In the genomic region with DNA sequence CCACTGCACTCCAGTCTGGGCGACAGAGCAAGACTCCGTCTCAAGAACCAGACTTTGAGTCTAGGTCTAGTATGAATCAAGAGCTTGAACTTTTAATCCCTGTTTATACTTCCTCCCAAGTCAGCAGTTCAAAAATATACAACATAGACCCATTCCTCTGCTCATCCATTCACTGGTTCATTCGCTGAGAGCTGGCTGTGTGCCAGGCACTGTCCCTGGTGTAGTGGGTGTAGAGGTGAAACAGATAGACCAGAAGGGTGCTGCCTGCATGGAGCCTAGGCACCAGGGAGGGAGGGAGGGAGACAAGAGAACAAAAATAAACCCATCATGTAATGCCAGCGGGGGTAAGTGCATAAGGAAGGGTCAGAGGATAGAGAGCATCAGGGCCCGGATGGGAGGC, we compare ENCODE assay signal across 7 cellular contexts.
"Had no signal": no experiment of that assay in that cellular context is flagged by ENCODE, and none has a peak within 500 bp of the region (broad histone marks: within the 10 kb centered on the region; RNA-seq: fewer than 3 reads in every experiment).

No MANE protein-coding gene starts in this region.

- H3K4me3 Mint-ChIP-seq: HFFc6 had no signal

- H3K27ac Mint-ChIP-seq: HFFc6 had no signal

- H3K4me3 ChIP-seq: GM23248, HAP-1 had no signal

- H3K9ac ChIP-seq: GM23248 had no signal

- DNase-seq: GM23248, GOT3, H7, HFFc6, IMR-90 had no signal

- H3K36me3 ChIP-seq: HAP-1 had no signal

- ATAC-seq: HCT116 had no signal

- H2AFZ ChIP-seq: GM23248 had no signal

- H3K9me3 ChIP-seq: HAP-1 had no signal

- H3K27ac ChIP-seq: GM23248 had no signal
